ENCODE assay signal across 9 cellular contexts in the genomic region with DNA sequence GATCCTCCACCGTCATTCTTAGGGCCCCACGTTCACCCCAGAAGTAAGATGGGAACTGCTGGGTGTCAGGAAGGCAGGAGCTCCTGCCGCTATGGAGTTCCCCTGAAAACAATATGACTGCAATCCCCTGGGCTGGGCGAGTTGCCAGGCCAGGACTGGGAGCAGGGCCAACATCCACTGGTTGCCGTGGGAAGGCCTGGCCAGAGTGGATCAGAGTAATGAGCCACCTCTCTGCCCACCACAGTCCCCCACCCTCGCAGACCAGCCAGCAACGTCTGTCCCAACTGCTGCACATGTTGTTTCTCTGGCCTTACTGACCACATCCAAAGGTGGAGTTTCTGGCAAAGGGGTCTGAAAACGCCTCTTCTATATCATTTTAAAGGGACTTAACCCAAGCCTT.
DNase-seq lines count a peak whose midpoint lies in the region; ATAC-seq and TF ChIP-seq lines count a peak whose summit lies in the region.
"Had no signal": no experiment of that assay in that cellular context is flagged by ENCODE, and none has a peak within 500 bp of the region (broad histone marks: within the 10 kb centered on the region; RNA-seq: fewer than 3 reads in every experiment).

No MANE protein-coding gene starts in this region.

- intact Hi-C loops in heart left ventricle (cut with DNase I): no loop called here

- peaks cover 0 to 21% (median 8%) of the 10 kb centered on the region in 12 donors for H3K4me1 ChIP-seq in heart left ventricle

- WGBS in heart left ventricle, 4 donors: 8 to 16% (median 14%) methylated on average over 5 to 8 of the region's 8 CpGs

- TF ChIP-seq POLR2A in heart left ventricle (IDR thresholded peaks at IDR 0.05): no peak

- H3K4me3 ChIP-seq in heart left ventricle: no peak overlapping the region

- H3K36me3 ChIP-seq in heart left ventricle: no peaks in the 10 kb centered on the region

- ATAC-seq in heart left ventricle (peak; percentile 56 to 88 (median 83)), HG03175 (IDR thresholded peaks at IDR 0.05; ENCODE audit: unreplicated experiment) (no peak), HG03378 (IDR thresholded peaks at IDR 0.05; ENCODE audit: unreplicated experiment) (no peak)
- ATAC-seq: HCT116 had no signal

- H3K27ac ChIP-seq in heart left ventricle: no peak overlapping the region

- DNase-seq in HK-2 (ENCODE audit: unreplicated experiment) (peak; percentile 79), SK-MEL-5 (ENCODE audit: low read depth, low spot score) (peak; percentile 20), heart left ventricle (peak; percentile 74 to 89 (median 79)), stromal cell of bone marrow (ENCODE audit: low read depth) (peak; percentile 29), NAMALWA (ENCODE audit: low spot score) (no peak), cerebellar nuclear complex (lab: John Stamatoyannopoulos, UW) (no peak)

- H3K27me3 ChIP-seq in heart left ventricle: no peaks in the 10 kb centered on the region

- TF ChIP-seq CTCF in heart left ventricle (IDR thresholded peaks at IDR 0.05): no peak

- no peaks in the 10 kb centered on the region for H3K9me3 ChIP-seq in heart left ventricle

- in situ Hi-C loops in SK-MEL-5 (cut with HindIII; ENCODE audit: low pct_unique_long_range_greater_than_20kb, low sequenced_read_pairs): no loop called here

Comparison
In these comparisons a context has a peak if more than half of its experiments do, and no peak if none do; other contexts are left out.
1. DNase-seq: peak in HK-2 (single experiment), SK-MEL-5 (single experiment), heart left ventricle (5 of 5) and stromal cell of bone marrow (single experiment); none in NAMALWA (single experiment) and cerebellar nuclear complex (0 of 2).
2. ATAC-seq: peak in heart left ventricle (4 of 4); none in HG03175 (single experiment) and HG03378 (single experiment).